Comparison of ENCODE assay signal across 23 cellular contexts in genomic region chr22:27193636-27194035, GRCh38.
"Had no signal": no experiment of that assay in that cellular context is flagged by ENCODE, and none has a peak within 500 bp of the region (broad histone marks: within the 10 kb centered on the region; RNA-seq: fewer than 3 reads in every experiment).

No MANE protein-coding gene starts in this region.

- FAIRE-seq: TTC549 had no signal

- H3K27ac Mint-ChIP-seq: activated CD4-positive, alpha-beta memory T cell treated with anti-CD3 and anti-CD28 coated beads, Interleukin-2, amount 10 ng/mL, durations not matched to agents 7 days and 5 days; activated naive CD4-positive, alpha-beta T cell treated with anti-CD3 and anti-CD28 coated beads, Interleukin-2, amount 10 ng/mL, durations not matched to agents 7 days and 5 days; activated naive CD8-positive, alpha-beta T cell treated with anti-CD3 and anti-CD28 coated beads for 36 hours; activated T-helper 2 cell treated with anti-CD3 and anti-CD28 coated beads, Interferon-gamma antibody, Interleukin-2, Interleukin-4, amounts not matched to agents 10 μg/mL and 5 μg/mL and 100 μg/mL, durations not matched to agents 14 hours and 24 hours and 36 hours had no signal

- H3K36me3 Mint-ChIP-seq: activated naive CD4-positive, alpha-beta T cell treated with anti-CD3 and anti-CD28 coated beads, Interleukin-2, amount 10 ng/mL, durations not matched to agents 7 days and 5 days; activated naive CD8-positive, alpha-beta T cell treated with anti-CD3 and anti-CD28 coated beads for 36 hours had no signal

- ATAC-seq: activated CD4-positive, alpha-beta T cell treated with anti-CD3 and anti-CD28 coated beads for 36 hours; PC-3 had no signal

- H3K36me3 ChIP-seq: WERI-Rb-1 had no signal

- H3K4me1 Mint-ChIP-seq: activated CD4-positive, alpha-beta memory T cell treated with anti-CD3 and anti-CD28 coated beads, Interleukin-2, amount 10 ng/mL, durations not matched to agents 7 days and 5 days; activated CD4-positive, alpha-beta T cell treated with anti-CD3 and anti-CD28 coated beads for 36 hours; activated naive CD4-positive, alpha-beta T cell treated with anti-CD3 and anti-CD28 coated beads, Interleukin-2, amount 10 ng/mL, durations not matched to agents 7 days and 5 days; activated naive CD8-positive, alpha-beta T cell treated with anti-CD3 and anti-CD28 coated beads for 36 hours had no signal

- H3K27ac ChIP-seq: WERI-Rb-1 had no signal

- H3K9me3 Mint-ChIP-seq: activated T-helper 2 cell treated with anti-CD3 and anti-CD28 coated beads, Interferon-gamma antibody, Interleukin-2, Interleukin-4, amounts not matched to agents 10 μg/mL and 5 μg/mL and 100 μg/mL, durations not matched to agents 14 hours and 24 hours and 36 hours had no signal

- DNase-seq: activated CD4-positive, alpha-beta memory T cell treated with anti-CD3 and anti-CD28 coated beads, Interleukin-2, amount 10 ng/mL, durations not matched to agents 7 days and 5 days; activated CD4-positive, alpha-beta T cell treated with anti-CD3 and anti-CD28 coated beads for 36 hours; activated CD4-positive, alpha-beta T cell treated with anti-CD3 and anti-CD28 coated beads, Interleukin-2, amount 50 U/mL, for 1 hour; activated gamma-delta T cell treated with Interleukin-2 at 50 U/mL for 16 hours; activated naive CD4-positive, alpha-beta T cell treated with anti-CD3 and anti-CD28 coated beads, Interleukin-2, amount 10 ng/mL, durations not matched to agents 7 days and 5 days; activated naive CD8-positive, alpha-beta T cell treated with anti-CD3 and anti-CD28 coated beads for 36 hours; activated T-cell treated with anti-CD3 and anti-CD28 coated beads for 4 hours; activated T-cell treated with anti-CD3 and anti-CD28 coated beads, Interleukin-2, amount 50 U/mL, for 48 hours; caudate nucleus; MM.1S; NCI-H1105 treated with DMSO at 0.1 percent for 48 hours; NCI-H1436 treated with DMSO at 0.1 percent for 48 hours; NCI-H187; NCI-H2081; NCI-H446; NCI-H524; PC-3; SIG-M5; T-helper 2 cell; T1000; WERI-Rb-1 had no signal

- H3K27me3 Mint-ChIP-seq: activated CD4-positive, alpha-beta memory T cell treated with anti-CD3 and anti-CD28 coated beads, Interleukin-2, amount 10 ng/mL, durations not matched to agents 7 days and 5 days; activated naive CD4-positive, alpha-beta T cell treated with anti-CD3 and anti-CD28 coated beads, Interleukin-2, amount 10 ng/mL, durations not matched to agents 7 days and 5 days had no signal

- H3K4me3 Mint-ChIP-seq: activated CD4-positive, alpha-beta memory T cell treated with anti-CD3 and anti-CD28 coated beads, Interleukin-2, amount 10 ng/mL, durations not matched to agents 7 days and 5 days; activated CD4-positive, alpha-beta T cell treated with anti-CD3 and anti-CD28 coated beads for 36 hours; activated naive CD4-positive, alpha-beta T cell treated with anti-CD3 and anti-CD28 coated beads, Interleukin-2, amount 10 ng/mL, durations not matched to agents 7 days and 5 days; activated naive CD8-positive, alpha-beta T cell treated with anti-CD3 and anti-CD28 coated beads for 36 hours had no signal
